In the genomic region with DNA sequence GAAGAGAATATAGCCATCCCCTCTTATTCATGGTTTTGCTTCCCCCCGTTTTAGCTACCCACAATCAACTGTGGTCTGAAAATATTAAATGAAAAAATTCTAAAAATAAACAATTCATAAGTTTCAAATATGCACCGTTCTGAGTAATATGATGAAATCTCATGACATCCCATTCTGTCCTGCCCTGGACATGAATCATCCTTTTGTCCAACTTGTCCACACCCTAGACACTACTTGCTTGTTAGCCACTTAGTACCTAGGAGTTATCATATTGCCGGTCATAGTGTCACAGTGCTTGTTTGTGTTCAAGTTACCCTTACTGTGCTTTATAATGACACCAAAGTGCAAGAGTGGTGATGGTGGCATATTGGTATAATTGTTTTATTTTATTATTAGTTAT, we compare ENCODE assay signal across 1 cellular context.
TF ChIP-seq lines count a peak whose summit lies in the region.

No MANE protein-coding gene starts in this region.

TF ChIP-seq in HCT116, 20 proteins besides CTCF, POLR2A, EP300 and RAD21:
- TF ChIP-seq, protein P1, sequence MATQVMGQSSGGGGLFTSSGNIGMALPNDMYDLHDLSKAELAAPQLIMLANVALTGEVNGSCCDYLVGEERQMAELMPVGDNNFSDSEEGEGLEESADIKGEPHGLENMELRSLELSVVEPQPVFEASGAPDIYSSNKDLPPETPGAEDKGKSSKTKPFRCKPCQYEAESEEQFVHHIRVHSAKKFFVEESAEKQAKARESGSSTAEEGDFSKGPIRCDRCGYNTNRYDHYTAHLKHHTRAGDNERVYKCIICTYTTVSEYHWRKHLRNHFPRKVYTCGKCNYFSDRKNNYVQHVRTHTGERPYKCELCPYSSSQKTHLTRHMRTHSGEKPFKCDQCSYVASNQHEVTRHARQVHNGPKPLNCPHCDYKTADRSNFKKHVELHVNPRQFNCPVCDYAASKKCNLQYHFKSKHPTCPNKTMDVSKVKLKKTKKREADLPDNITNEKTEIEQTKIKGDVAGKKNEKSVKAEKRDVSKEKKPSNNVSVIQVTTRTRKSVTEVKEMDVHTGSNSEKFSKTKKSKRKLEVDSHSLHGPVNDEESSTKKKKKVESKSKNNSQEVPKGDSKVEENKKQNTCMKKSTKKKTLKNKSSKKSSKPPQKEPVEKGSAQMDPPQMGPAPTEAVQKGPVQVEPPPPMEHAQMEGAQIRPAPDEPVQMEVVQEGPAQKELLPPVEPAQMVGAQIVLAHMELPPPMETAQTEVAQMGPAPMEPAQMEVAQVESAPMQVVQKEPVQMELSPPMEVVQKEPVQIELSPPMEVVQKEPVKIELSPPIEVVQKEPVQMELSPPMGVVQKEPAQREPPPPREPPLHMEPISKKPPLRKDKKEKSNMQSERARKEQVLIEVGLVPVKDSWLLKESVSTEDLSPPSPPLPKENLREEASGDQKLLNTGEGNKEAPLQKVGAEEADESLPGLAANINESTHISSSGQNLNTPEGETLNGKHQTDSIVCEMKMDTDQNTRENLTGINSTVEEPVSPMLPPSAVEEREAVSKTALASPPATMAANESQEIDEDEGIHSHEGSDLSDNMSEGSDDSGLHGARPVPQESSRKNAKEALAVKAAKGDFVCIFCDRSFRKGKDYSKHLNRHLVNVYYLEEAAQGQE (IDR thresholded peaks at IDR 0.05; ENCODE audit: low read depth): no peak
- TF ChIP-seq, protein P2, sequence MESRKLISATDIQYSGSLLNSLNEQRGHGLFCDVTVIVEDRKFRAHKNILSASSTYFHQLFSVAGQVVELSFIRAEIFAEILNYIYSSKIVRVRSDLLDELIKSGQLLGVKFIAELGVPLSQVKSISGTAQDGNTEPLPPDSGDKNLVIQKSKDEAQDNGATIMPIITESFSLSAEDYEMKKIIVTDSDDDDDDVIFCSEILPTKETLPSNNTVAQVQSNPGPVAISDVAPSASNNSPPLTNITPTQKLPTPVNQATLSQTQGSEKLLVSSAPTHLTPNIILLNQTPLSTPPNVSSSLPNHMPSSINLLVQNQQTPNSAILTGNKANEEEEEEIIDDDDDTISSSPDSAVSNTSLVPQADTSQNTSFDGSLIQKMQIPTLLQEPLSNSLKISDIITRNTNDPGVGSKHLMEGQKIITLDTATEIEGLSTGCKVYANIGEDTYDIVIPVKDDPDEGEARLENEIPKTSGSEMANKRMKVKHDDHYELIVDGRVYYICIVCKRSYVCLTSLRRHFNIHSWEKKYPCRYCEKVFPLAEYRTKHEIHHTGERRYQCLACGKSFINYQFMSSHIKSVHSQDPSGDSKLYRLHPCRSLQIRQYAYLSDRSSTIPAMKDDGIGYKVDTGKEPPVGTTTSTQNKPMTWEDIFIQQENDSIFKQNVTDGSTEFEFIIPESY (IDR thresholded peaks at IDR 0.05; ENCODE audit: extremely low read depth, insufficient replicate concordance, low read length): no peak
- TF ChIP-seq CEBPB (IDR thresholded peaks at IDR 0.05; ENCODE audit: low read depth): peak; percentile 84
- TF ChIP-seq, protein P3, sequence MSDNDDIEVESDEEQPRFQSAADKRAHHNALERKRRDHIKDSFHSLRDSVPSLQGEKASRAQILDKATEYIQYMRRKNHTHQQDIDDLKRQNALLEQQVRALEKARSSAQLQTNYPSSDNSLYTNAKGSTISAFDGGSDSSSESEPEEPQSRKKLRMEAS (IDR thresholded peaks at IDR 0.05): no peak
- TF ChIP-seq FOSL1 (IDR thresholded peaks at IDR 0.05; ENCODE audit: low read depth): peak; percentile 40
- 0 out of 2 replicates have a peak, but pooled peaks have one; percentile 19 for TF ChIP-seq POLR2AphosphoS5 (IDR thresholded peaks at IDR 0.05; ENCODE audit: low read depth, low read length)
- no peak for TF ChIP-seq EZH2 (IDR thresholded peaks at IDR 0.05)
- TF ChIP-seq TCF7L2 (IDR thresholded peaks at IDR 0.05; ENCODE audit: borderline replicate concordance, extremely low read depth, insufficient read depth, insufficient read length): no peak
- TF ChIP-seq SP1 (IDR thresholded peaks at IDR 0.05; ENCODE audit: low read depth): 0 out of 2 replicates have a peak, but pooled peaks have one; percentile 18
- TF ChIP-seq JUND (IDR thresholded peaks at IDR 0.05): peak; percentile 48; the same call in 1 of the 2 replicates
- no peak for TF ChIP-seq ELF1 (IDR thresholded peaks at IDR 0.05; ENCODE audit: borderline replicate concordance, low read depth)
TF ChIP-seq in HCT116: peak in this region for 5.
